8 cellular contexts compared by ENCODE assay signal in genomic region chr17:17303847-17304490, GRCh38. TPM values are rescaled to one million over a fixed set of nuclear protein-coding genes. Genes with fewer than 3 reads are reported as not detected.
DNase-seq lines count a peak whose midpoint lies in the region; ATAC-seq and TF ChIP-seq lines count a peak whose summit lies in the region.

No MANE protein-coding gene starts in this region.

- no peaks in the 10 kb centered on the region for H3K36me3 ChIP-seq in thoracic aorta

- H3K27ac ChIP-seq in layer of hippocampus (ENCODE audit: low read depth, low read length), result peak overlapping the region; percentile 18
- H3K27ac ChIP-seq in thoracic aorta, result no peak overlapping the region

- H3K4me3 ChIP-seq in thoracic aorta, result peak overlapping the region; percentile 67

- ATAC-seq in activated CD4-positive, alpha-beta T cell treated with anti-CD3 and anti-CD28 coated beads for 36 hours, result no peak
- no peak for ATAC-seq in activated T-helper 17 cell treated with anti-CD3 and anti-CD28 coated beads, Interleukin-2, amount 50 U/mL, for 72 hours (replicated peaks)
- ATAC-seq in thoracic aorta (ENCODE audit: insufficient number of reproducible peaks, low FRiP score, low read depth) (no peak), GM18505 (IDR thresholded peaks at IDR 0.05; ENCODE audit: unreplicated experiment) (no peak)

- H3K4me1 Mint-ChIP-seq in activated CD4-positive, alpha-beta T cell treated with anti-CD3 and anti-CD28 coated beads for 36 hours, result peaks cover 24% of the 10 kb centered on the region
- peaks cover 15% of the 10 kb centered on the region for H3K4me1 Mint-ChIP-seq in activated T-helper 17 cell treated with anti-CD3 and anti-CD28 coated beads, Interleukin-2, amount 50 U/mL, for 72 hours

- H3K4me3 Mint-ChIP-seq in activated CD4-positive, alpha-beta T cell treated with anti-CD3 and anti-CD28 coated beads for 36 hours, result peak overlapping the region; percentile 71
- peak overlapping the region; percentile 86 for H3K4me3 Mint-ChIP-seq in activated T-helper 17 cell treated with anti-CD3 and anti-CD28 coated beads, Interleukin-2, amount 50 U/mL, for 72 hours

- H3K9me3 Mint-ChIP-seq in activated CD4-positive, alpha-beta T cell treated with anti-CD3 and anti-CD28 coated beads for 36 hours (ENCODE audit: low read depth), result no peaks in the 10 kb centered on the region
- H3K9me3 Mint-ChIP-seq in activated T-helper 17 cell treated with anti-CD3 and anti-CD28 coated beads, Interleukin-2, amount 50 U/mL, for 72 hours, result no peaks in the 10 kb centered on the region

- peak overlapping the region; percentile 87 for H3K27ac Mint-ChIP-seq in activated CD4-positive, alpha-beta T cell treated with anti-CD3 and anti-CD28 coated beads for 36 hours
- H3K27ac Mint-ChIP-seq in activated T-helper 17 cell treated with anti-CD3 and anti-CD28 coated beads, Interleukin-2, amount 50 U/mL, for 72 hours, result peak overlapping the region; percentile 76

- intact Hi-C loops in activated CD4-positive, alpha-beta T cell treated with anti-CD3 and anti-CD28 coated beads for 36 hours (cut with DNase I, micrococcal nuclease), result loop anchor here (1.0 to 10.0 kb wide), 7 partner anchors 23 to 922 kb away; partner anchors contain the start of genes COPS3 (in 2 of the 2), FLCN (in 1 of the 2), MPRIP (in 1 of the 2) and UBB (in 1 of the 2)

- H3K27me3 Mint-ChIP-seq in activated CD4-positive, alpha-beta T cell treated with anti-CD3 and anti-CD28 coated beads for 36 hours, result no peaks in the 10 kb centered on the region
- H3K27me3 Mint-ChIP-seq in activated T-helper 17 cell treated with anti-CD3 and anti-CD28 coated beads, Interleukin-2, amount 50 U/mL, for 72 hours, result no peaks in the 10 kb centered on the region

- CTCF ChIA-PET in activated CD4-positive, alpha-beta T cell treated with anti-CD3 and anti-CD28 coated beads for 36 hours (lab: Charles Lee), result interaction anchor here (0.6 kb wide), 2 partner anchors 136 to 339 kb away, joined by 3 read pairs; no protein-coding TSS in a partner anchor

- H3K36me3 Mint-ChIP-seq in activated CD4-positive, alpha-beta T cell treated with anti-CD3 and anti-CD28 coated beads for 36 hours (ENCODE audit: low read depth), result peaks cover 2% of the 10 kb centered on the region
- H3K36me3 Mint-ChIP-seq in activated T-helper 17 cell treated with anti-CD3 and anti-CD28 coated beads, Interleukin-2, amount 50 U/mL, for 72 hours (ENCODE audit: low read depth), result no peaks in the 10 kb centered on the region

- POLR2A ChIA-PET in activated CD4-positive, alpha-beta T cell treated with anti-CD3 and anti-CD28 coated beads for 36 hours (lab: Charles Lee), result interaction anchor here (0.5 to 0.6 kb wide), 2 partner anchors 44 to 283 kb away, joined by 4 to 5 read pairs; no protein-coding TSS in a partner anchor

- TF ChIP-seq CTCF in thoracic aorta (IDR thresholded peaks at IDR 0.05), result no peak

- H3K9me3 ChIP-seq in thoracic aorta, result no peaks in the 10 kb centered on the region

- H3K4me1 ChIP-seq in thoracic aorta (ENCODE audit: control insufficient read depth in 1 of 2, low read depth in 2 of 2), result peaks cover 8 to 20% of the 10 kb centered on the region in 2 donors

- no peak for DNase-seq in activated CD4-positive, alpha-beta T cell treated with anti-CD3 and anti-CD28 coated beads for 36 hours
- DNase-seq in activated CD4-positive, alpha-beta T cell treated with anti-CD3 and anti-CD28 coated beads, Interleukin-2, amount 50 U/mL, for 1 hour, result no peak
- DNase-seq in thoracic aorta (ENCODE audit: low spot score), result no peak
- no peak for DNase-seq in stimulated activated CD4-positive, alpha-beta T cell treated with anti-CD3 and anti-CD28 coated beads, Interleukin-2, amount 100 ng/mL, for 24 hours
- DNase-seq in activated CD8-positive, alpha-beta memory T cell treated with anti-CD3 and anti-CD28 coated beads for 24 hours, result no peak

- TF ChIP-seq POLR2A in GM18505 (IDR thresholded peaks at IDR 0.05; ENCODE audit: borderline replicate concordance, extremely low read depth, insufficient read depth, insufficient read length), result no peak

- H3K27me3 ChIP-seq in layer of hippocampus (ENCODE audit: control insufficient read depth, insufficient read depth, low read length), result no peaks in the 10 kb centered on the region
- H3K27me3 ChIP-seq in thoracic aorta (replicated peaks; ENCODE audit: insufficient read depth), result no peaks in the 10 kb centered on the region

RNA-seq across cellular contexts. Expression of gene NT5M, which starts 0.8 kb away (rescaled TPM):
- total RNA-seq in activated CD4-positive, alpha-beta T cell treated with anti-CD3 and anti-CD28 coated beads for 36 hours, result 1 to 10 TPM; 4.3 to 5.4 TPM
- 1 to 10 TPM; 2.4 to 3.3 TPM for total RNA-seq in activated T-helper 17 cell treated with anti-CD3 and anti-CD28 coated beads, Interleukin-2, amount 50 U/mL, for 72 hours
- under 1 TPM in 1 of 2 donors, not detected in 1; 0.92 TPM for total RNA-seq in thoracic aorta

RNA-seq across cellular contexts. Expression of gene COPS3, which starts 22.9 kb away (rescaled TPM):
- 10 to 100 TPM; 79.6 to 83.1 TPM for total RNA-seq in activated CD4-positive, alpha-beta T cell treated with anti-CD3 and anti-CD28 coated beads for 36 hours
- 100 to 1,000 TPM in 1 of 2 donors, 10 to 100 TPM in 1; 63.0 to 116 TPM for total RNA-seq in activated T-helper 17 cell treated with anti-CD3 and anti-CD28 coated beads, Interleukin-2, amount 50 U/mL, for 72 hours
- 10 to 100 TPM; 45.4 to 49.8 TPM for total RNA-seq in thoracic aorta
